ENCODE assay signal across 21 cellular contexts in the genomic region with DNA sequence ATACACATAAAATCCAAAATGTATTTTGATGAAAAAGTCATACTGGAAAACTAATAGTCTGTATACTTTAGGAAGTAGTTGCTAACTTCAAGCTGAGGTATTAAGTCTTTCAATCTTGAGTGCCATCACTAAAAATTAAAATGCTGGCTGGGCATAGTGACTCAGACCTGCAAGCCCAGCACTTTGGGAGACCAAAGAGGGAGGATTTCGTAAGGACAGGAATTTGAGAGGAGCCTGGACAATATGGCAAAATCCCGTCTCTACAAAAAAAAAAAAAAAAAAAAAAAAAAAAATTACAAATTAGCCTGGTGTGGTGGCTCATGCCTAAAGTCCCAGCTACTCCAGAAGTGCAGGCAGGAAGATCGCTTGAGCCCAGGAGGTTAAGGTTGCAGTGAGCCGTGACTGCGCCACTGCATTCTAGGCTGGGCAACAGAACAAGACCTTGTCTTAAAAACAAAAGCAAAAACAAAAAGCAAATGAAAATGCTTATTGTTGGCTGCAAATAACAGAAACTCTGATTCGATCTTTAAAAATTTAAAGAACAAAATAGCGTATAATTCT.
DNase-seq lines count a peak whose midpoint lies in the region; ATAC-seq and TF ChIP-seq lines count a peak whose summit lies in the region.
"Had no signal": no experiment of that assay in that cellular context is flagged by ENCODE, and none has a peak within 500 bp of the region (broad histone marks: within the 10 kb centered on the region; RNA-seq: fewer than 3 reads in every experiment).

No MANE protein-coding gene starts in this region.

- no peak overlapping the region for H3K27ac ChIP-seq in Karpas-422 (ENCODE audit: low read length)
- H3K27ac ChIP-seq in neural progenitor cell: no peak overlapping the region
- H3K27ac ChIP-seq: BLaER1 treated with 17β-estradiol and CSF1 and Interleukin-3, amounts not matched to agents 10 nM and 100 nM; PC-9 had no signal

- H3K4me3 ChIP-seq in Karpas-422 (ENCODE audit: low read length): peak overlapping the region; percentile 29; the same call in 1 of the 2 replicates
- no peak overlapping the region for H3K4me3 ChIP-seq in adipocyte (ENCODE audit: low read length)
- no peak overlapping the region for H3K4me3 ChIP-seq in neural progenitor cell
- H3K4me3 ChIP-seq: BLaER1 treated with 17β-estradiol and CSF1 and Interleukin-3, amounts not matched to agents 10 nM and 100 nM; PC-9 had no signal

- peaks cover 6% of the 10 kb centered on the region for H3K9me3 Mint-ChIP-seq in neural progenitor cell

- H3K27me3 ChIP-seq in Karpas-422 (ENCODE audit: low read length): no peaks in the 10 kb centered on the region
- no peaks in the 10 kb centered on the region for H3K27me3 ChIP-seq in adipocyte (replicated peaks; ENCODE audit: control insufficient read depth, insufficient read depth, low read length)
- no peaks in the 10 kb centered on the region for H3K27me3 ChIP-seq in neural progenitor cell
- H3K27me3 ChIP-seq: BLaER1 treated with 17β-estradiol and CSF1 and Interleukin-3, amounts not matched to agents 10 nM and 100 nM had no signal

- ATAC-seq in HG02571 (IDR thresholded peaks at IDR 0.05; ENCODE audit: unreplicated experiment) (no peak), omental fat pad (ENCODE audit: low FRiP score) (no peak)
- ATAC-seq: HCT116 had no signal

- H3K9ac ChIP-seq in Karpas-422 (ENCODE audit: low read length): peak overlapping the region; percentile 47
- no peak overlapping the region for H3K9ac ChIP-seq in adipocyte (ENCODE audit: low read length)
- no peak overlapping the region for H3K9ac ChIP-seq in neural progenitor cell
- H3K9ac ChIP-seq: BLaER1 treated with 17β-estradiol and CSF1 and Interleukin-3, amounts not matched to agents 10 nM and 100 nM had no signal

- peaks cover 12% of the 10 kb centered on the region for H3K4me1 ChIP-seq in Karpas-422 (ENCODE audit: low read length)
- H3K4me1 ChIP-seq in adipocyte (ENCODE audit: control insufficient read depth, insufficient read depth, low read length): peaks cover 15% of the 10 kb centered on the region
- H3K4me1 ChIP-seq in neural progenitor cell: peaks cover 8% of the 10 kb centered on the region
- H3K4me1 ChIP-seq: BLaER1 treated with 17β-estradiol and CSF1 and Interleukin-3, amounts not matched to agents 10 nM and 100 nM; Caco-2 had no signal

- peaks cover 2% of the 10 kb centered on the region for H3K36me3 Mint-ChIP-seq in neural progenitor cell
- H3K36me3 Mint-ChIP-seq: CD4-positive, alpha-beta memory T cell; IgD-negative memory B cell had no signal

- H4K20me1 ChIP-seq in Karpas-422 (ENCODE audit: insufficient read depth, low read depth, low read length): no peaks in the 10 kb centered on the region
- H4K20me1 ChIP-seq in neural progenitor cell (ENCODE audit: low read depth): no peaks in the 10 kb centered on the region
- H4K20me1 ChIP-seq: BLaER1 treated with 17β-estradiol and CSF1 and Interleukin-3, amounts not matched to agents 10 nM and 100 nM had no signal

- no peak overlapping the region for H3K4me3 Mint-ChIP-seq in neural progenitor cell
- H3K4me3 Mint-ChIP-seq: CD4-positive, alpha-beta memory T cell; IgD-negative memory B cell had no signal

- H3K79me2 ChIP-seq in Karpas-422 (ENCODE audit: low read length) (no peaks in the 10 kb centered on the region), neural progenitor cell (ENCODE audit: low read depth) (no peaks in the 10 kb centered on the region)

- no peak for TF ChIP-seq CTCF in neural progenitor cell (IDR thresholded peaks at IDR 0.05)
- no peak for TF ChIP-seq CTCF in omental fat pad (IDR thresholded peaks at IDR 0.05)

- H3K9me3 ChIP-seq in Karpas-422 (ENCODE audit: low read length) (no peaks in the 10 kb centered on the region), adipocyte (ENCODE audit: control insufficient read depth, low read length) (no peaks in the 10 kb centered on the region), neural progenitor cell (ENCODE audit: low read depth) (no peaks in the 10 kb centered on the region)
- H3K9me3 ChIP-seq: Caco-2 had no signal

- in situ Hi-C loops in ACHN (cut with HindIII; ENCODE audit: low pct_ligation_motif_present, low pct_unique_long_range_greater_than_20kb, low sequenced_read_pairs): no loop called here

- peak overlapping the region; percentile 62 for H3K27ac Mint-ChIP-seq in neural progenitor cell
- H3K27ac Mint-ChIP-seq: CD4-positive, alpha-beta memory T cell; IgD-negative memory B cell had no signal

- peaks cover 33% of the 10 kb centered on the region for H3K4me1 Mint-ChIP-seq in neural progenitor cell
- H3K4me1 Mint-ChIP-seq: CD4-positive, alpha-beta memory T cell; IgD-negative memory B cell had no signal

- H3K4me2 ChIP-seq in Karpas-422 (ENCODE audit: low read depth, low read length, poor library complexity, severe bottlenecking) (peak overlapping the region; percentile 59), neural progenitor cell (no peak overlapping the region)
- H3K4me2 ChIP-seq: BLaER1 treated with 17β-estradiol and CSF1 and Interleukin-3, amounts not matched to agents 10 nM and 100 nM; PC-9 had no signal

- DNase-seq in ACHN (peak; percentile 28), Karpas-422 (peak; percentile 56), adipocyte (ENCODE audit: low read depth) (peak; percentile 56), neural progenitor cell (ENCODE audit: low spot score) (no peak), foreskin melanocyte (no peak), omental fat pad (ENCODE audit: low spot score) (no peak), RPMI8226 (no peak)
- DNase-seq: Caco-2; CD4-positive, alpha-beta memory T cell; DMS 273 treated with DMSO at 0.1 percent for 48 hours; DND-41; MM.1S; NCI-H1048; NCI-H1417 treated with DMSO at 0.1 percent for 48 hours; NCI-H187 treated with DMSO at 0.1 percent for 48 hours; NCI-H2107; PC-9 had no signal

- H3K9me2 ChIP-seq in Karpas-422 (replicated peaks; ENCODE audit: insufficient read depth, low read length): no peaks in the 10 kb centered on the region

- no peaks in the 10 kb centered on the region for H3F3A ChIP-seq in neural progenitor cell (ENCODE audit: low read depth)

- H3K36me3 ChIP-seq in Karpas-422 (ENCODE audit: insufficient read depth, low read length): no peaks in the 10 kb centered on the region
- no peaks in the 10 kb centered on the region for H3K36me3 ChIP-seq in adipocyte (ENCODE audit: control insufficient read depth, insufficient read depth, low read length, severe bottlenecking)
- no peaks in the 10 kb centered on the region for H3K36me3 ChIP-seq in neural progenitor cell
- H3K36me3 ChIP-seq: BLaER1 treated with 17β-estradiol and CSF1 and Interleukin-3, amounts not matched to agents 10 nM and 100 nM had no signal

- H2AFZ ChIP-seq in Karpas-422 (ENCODE audit: low read length): peak overlapping the region; percentile 83; the same call in 1 of the 2 replicates
- no peak overlapping the region for H2AFZ ChIP-seq in neural progenitor cell (replicated peaks)
- H2AFZ ChIP-seq: PC-9 had no signal

- H3K27me3 Mint-ChIP-seq in neural progenitor cell (ENCODE audit: insufficient read depth, low read depth): peaks cover 3% of the 10 kb centered on the region
- H3K27me3 Mint-ChIP-seq: CD4-positive, alpha-beta memory T cell; IgD-negative memory B cell had no signal

Comparison
In these comparisons a context has a peak if more than half of its experiments do, and no peak if none do; other contexts are left out.
1. DNase-seq: peak in ACHN (single experiment), Karpas-422 (single experiment) and adipocyte (single experiment); none in neural progenitor cell (single experiment), foreskin melanocyte (single experiment), omental fat pad (single experiment) and RPMI8226 (single experiment).